17 cellular contexts compared by ENCODE assay signal in the genomic region with DNA sequence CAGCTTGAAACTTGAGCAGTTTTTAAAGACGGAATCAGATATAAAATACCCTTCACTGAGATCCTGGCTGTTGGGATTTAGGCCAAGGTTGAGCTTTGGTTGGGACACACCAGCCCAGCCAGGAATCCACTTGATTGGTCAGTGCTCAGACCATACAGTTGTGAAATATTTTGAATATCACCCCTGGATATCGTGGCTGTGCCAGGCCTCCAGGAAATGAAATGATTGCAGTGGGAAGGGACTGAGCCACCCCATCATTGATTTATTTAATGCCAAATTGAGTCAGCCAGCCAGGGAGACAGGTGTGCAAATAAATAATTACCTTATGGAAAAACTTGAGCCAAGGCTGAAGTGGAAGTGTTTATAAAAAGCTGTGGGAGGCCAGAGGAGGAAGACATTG.
DNase-seq lines count a peak whose midpoint lies in the region; ATAC-seq and TF ChIP-seq lines count a peak whose summit lies in the region.
"Had no signal": no experiment of that assay in that cellular context is flagged by ENCODE, and none has a peak within 500 bp of the region (broad histone marks: within the 10 kb centered on the region; RNA-seq: fewer than 3 reads in every experiment).

No MANE protein-coding gene starts in this region.

- H2BK5ac ChIP-seq in H9 (ENCODE audit: insufficient read length, low read length) = no peak overlapping the region

- H4K91ac ChIP-seq in H9 (ENCODE audit: insufficient read length, low read depth, low read length) = no peak overlapping the region

- H3K27ac Mint-ChIP-seq in H9 (no peak overlapping the region), neural crest cell (ENCODE audit: unreplicated experiment) (peak overlapping the region; percentile 69)
- no peak overlapping the region for H3K27ac Mint-ChIP-seq in activated naive CD4-positive, alpha-beta T cell treated with anti-CD3 and anti-CD28 coated beads for 36 hours
- H3K27ac Mint-ChIP-seq: activated T-cell treated with anti-CD3 and anti-CD28 coated beads, Interleukin-2, amount 50 U/mL, for 24 hours; immature natural killer cell had no signal

- H3K4ac ChIP-seq in H9 (ENCODE audit: low read depth, low read length) = no peak overlapping the region

- H3K36me3 Mint-ChIP-seq in H9 (ENCODE audit: insufficient read depth in 1 of 3, low read depth in 3 of 3) (peaks cover 0 to 5% (median 0%) of the 10 kb centered on the region in 3 experiments; a peak in 1 of 7 replicates), neural crest cell (ENCODE audit: low read depth) (no peaks in the 10 kb centered on the region)
- H3K36me3 Mint-ChIP-seq in activated naive CD4-positive, alpha-beta T cell treated with anti-CD3 and anti-CD28 coated beads for 36 hours (ENCODE audit: low read depth) = no peaks in the 10 kb centered on the region
- H3K36me3 Mint-ChIP-seq: immature natural killer cell had no signal

- no peak overlapping the region for H2BK12ac ChIP-seq in H9 (ENCODE audit: insufficient read length, low read depth, low read length)

- H3K79me2 ChIP-seq in H9 (ENCODE audit: insufficient read depth, low read length) = no peaks in the 10 kb centered on the region

- WGBS in H9 (ENCODE audit: extremely low coverage, insufficient read length, low lambda C conversion rate) = no CpG with 5 or more reads among the region's 2 CpGs

- H3K9me3 Mint-ChIP-seq in H9 (peaks cover 0 to 3% of the 10 kb centered on the region in 2 experiments; a peak in 2 of 5 replicates), neural crest cell (peaks cover 10% of the 10 kb centered on the region)
- no peaks in the 10 kb centered on the region for H3K9me3 Mint-ChIP-seq in activated naive CD4-positive, alpha-beta T cell treated with anti-CD3 and anti-CD28 coated beads for 36 hours
- H3K9me3 Mint-ChIP-seq: activated T-cell treated with anti-CD3 and anti-CD28 coated beads, Interleukin-2, amount 50 U/mL, for 24 hours had no signal

- no peak for TF ChIP-seq CTCF in H9 (conservative IDR thresholded peaks at IDR 0.05)
- TF ChIP-seq CTCF in neural crest cell (conservative IDR thresholded peaks at IDR 0.05) = no peak

- intact Hi-C loops in activated naive CD4-positive, alpha-beta T cell treated with anti-CD3 and anti-CD28 coated beads for 36 hours (cut with micrococcal nuclease) = no loop called here
- intact Hi-C loops in left ventricle myocardium superior (cut with micrococcal nuclease) = no loop called here

- H4K8ac ChIP-seq in H9 (replicated peaks; ENCODE audit: insufficient read length, low read depth, low read length) = no peak overlapping the region

- no peak overlapping the region for H3T11ph ChIP-seq in H9 (ENCODE audit: low read length)

- no peak overlapping the region for H2AK5ac ChIP-seq in H9 (ENCODE audit: insufficient read length, low read length)

- H2BK120ac ChIP-seq in H9 (ENCODE audit: low read depth, low read length, poor library complexity, severe bottlenecking) = peak overlapping the region; percentile 38

- H3K56ac ChIP-seq in H9 (ENCODE audit: insufficient read length, low read depth, low read length) = no peak overlapping the region

- no peak overlapping the region for H2AFZ ChIP-seq in H9 (ENCODE audit: low read length)

- DNase-seq in H9 = no peak
- peak; percentile 48 for DNase-seq in NCI-H2081 treated with DMSO at 0.1 percent for 48 hours (lab: John Stamatoyannopoulos, UW)
- DNase-seq in SHP77 (lab: John Stamatoyannopoulos, UW) = peak; percentile 32 to 36
- no peak for DNase-seq in neural crest cell (ENCODE audit: low read depth, low spot score)
- no peak for DNase-seq in activated gamma-delta T cell (lab: John Stamatoyannopoulos, UW)
- DNase-seq in activated naive CD4-positive, alpha-beta T cell treated with anti-CD3 and anti-CD28 coated beads for 36 hours = no peak
- no peak for DNase-seq in left ventricle myocardium superior
- DNase-seq: activated CD4-positive, alpha-beta T cell treated with anti-CD3 and anti-CD28 coated beads, Interleukin-2, amount 50 U/mL, for 1 hour; activated T-cell treated with anti-CD3 and anti-CD28 coated beads, Interleukin-2, amount 50 U/mL, for 24 hours; DMS 273 treated with DMSO at 0.1 percent for 48 hours; immature natural killer cell; NCI-H526 treated with DMSO at 0.1 percent for 48 hours; posterior cingulate gyrus; stimulated activated CD4-positive, alpha-beta T cell treated with anti-CD3 and anti-CD28 coated beads, Interleukin-12 subunit alpha, Interleukin-12 subunit beta, amount 100 ng/mL, for 4 hours; T-helper 9 cell had no signal

- no peaks in the 10 kb centered on the region for H3K23me2 ChIP-seq in H9 (ENCODE audit: insufficient read length, low read depth, low read length, poor library complexity, severe bottlenecking)

- peaks cover 24 to 30% of the 10 kb centered on the region in 2 experiments for H3K4me1 Mint-ChIP-seq in H9
- H3K4me1 Mint-ChIP-seq in neural crest cell = peaks cover 67% of the 10 kb centered on the region
- H3K4me1 Mint-ChIP-seq in activated naive CD4-positive, alpha-beta T cell treated with anti-CD3 and anti-CD28 coated beads for 36 hours (ENCODE audit: low read depth) = peaks cover 11% of the 10 kb centered on the region
- H3K4me1 Mint-ChIP-seq: immature natural killer cell had no signal

- no peak overlapping the region for H3K18ac ChIP-seq in H9 (ENCODE audit: insufficient read length, low read depth, low read length)

- H3K9me3 ChIP-seq in H9 (ENCODE audit: control insufficient read depth, low read depth, low read length) = peaks cover 5% of the 10 kb centered on the region

- no peak overlapping the region for H3K14ac ChIP-seq in H9 (ENCODE audit: insufficient read depth, low read length)

- H4K5ac ChIP-seq in H9 (ENCODE audit: insufficient read length, low read depth, low read length) = no peak overlapping the region

- H4K20me1 ChIP-seq in H9 (ENCODE audit: control insufficient read depth, insufficient read depth, insufficient read length) = no peaks in the 10 kb centered on the region

- ATAC-seq in left ventricle myocardium superior (no peak), HG03565 (IDR thresholded peaks at IDR 0.05; ENCODE audit: unreplicated experiment) (no peak)
- ATAC-seq: HCT116 had no signal

- CTCF ChIA-PET in activated naive CD4-positive, alpha-beta T cell treated with anti-CD3 and anti-CD28 coated beads for 36 hours (lab: Charles Lee) = no interaction called here

- no peak overlapping the region for H3K4me2 ChIP-seq in H9 (ENCODE audit: insufficient read depth, insufficient read length, low read length)

- no peak overlapping the region for H2BK20ac ChIP-seq in H9 (ENCODE audit: low read depth, low read length, poor library complexity, severe bottlenecking)

- no peak overlapping the region for H3K23ac ChIP-seq in H9 (ENCODE audit: insufficient read length, low read depth, low read length)

- H3K27ac ChIP-seq in H9 (ENCODE audit: insufficient read length, low read depth, low read length) = no peak overlapping the region

- H3K79me1 ChIP-seq in H9 (ENCODE audit: insufficient read depth, low read depth, low read length, poor library complexity, severe bottlenecking) = no peaks in the 10 kb centered on the region

- no peak overlapping the region for H2BK15ac ChIP-seq in H9 (ENCODE audit: low read depth, low read length)

- H3K27me3 ChIP-seq in H9 (ENCODE audit: insufficient read depth, low read length) = no peaks in the 10 kb centered on the region

- H3K4me1 ChIP-seq in H9 (ENCODE audit: insufficient read depth, low read length) = peaks cover 2% of the 10 kb centered on the region; the same call in 1 of the 2 replicates

- H3K27me3 Mint-ChIP-seq in H9 (ENCODE audit: low read depth) = peaks cover 14% of the 10 kb centered on the region
- H3K27me3 Mint-ChIP-seq in neural crest cell (ENCODE audit: low read depth) = no peaks in the 10 kb centered on the region
- no peaks in the 10 kb centered on the region for H3K27me3 Mint-ChIP-seq in activated naive CD4-positive, alpha-beta T cell treated with anti-CD3 and anti-CD28 coated beads for 36 hours (ENCODE audit: low read depth)

- H3K9ac ChIP-seq in H9 (ENCODE audit: extremely low read depth, insufficient read length, low read length) = no peak overlapping the region

- H3K4me3 Mint-ChIP-seq in H9 = no peak overlapping the region
- no peak overlapping the region for H3K4me3 Mint-ChIP-seq in neural crest cell
- H3K4me3 Mint-ChIP-seq in activated naive CD4-positive, alpha-beta T cell treated with anti-CD3 and anti-CD28 coated beads for 36 hours = no peak overlapping the region
- H3K4me3 Mint-ChIP-seq: activated T-cell treated with anti-CD3 and anti-CD28 coated beads, Interleukin-2, amount 50 U/mL, for 24 hours; immature natural killer cell had no signal

Comparison
In these comparisons a context has a peak if more than half of its experiments do, and no peak if none do; other contexts are left out.
1. DNase-seq: peak in NCI-H2081 treated with DMSO at 0.1 percent for 48 hours (single experiment) and SHP77 (2 of 2); none in H9 (single experiment), neural crest cell (single experiment), activated gamma-delta T cell (single experiment), activated naive CD4-positive, alpha-beta T cell treated with anti-CD3 and anti-CD28 coated beads for 36 hours (single experiment) and left ventricle myocardium superior (single experiment).